In genomic region chr14:36021926-36022325, GRCh38 we compare ENCODE assay signal across 28 cellular contexts.
A peak's percentile ranks its signal among the peaks of the same experiment; 100 is the strongest.
DNase-seq lines count a peak whose midpoint lies in the region; ATAC-seq, FAIRE-seq and TF ChIP-seq lines count a peak whose summit lies in the region.
"Had no signal": no experiment of that assay in that cellular context is flagged by ENCODE, and none has a peak within 500 bp of the region (broad histone marks: within the 10 kb centered on the region; RNA-seq: fewer than 3 reads in every experiment).

No MANE protein-coding gene starts in this region.

- H3K4me1 Mint-ChIP-seq in CD8-positive, alpha-beta T cell (ENCODE audit: low read depth), result no peaks in the 10 kb centered on the region
- H3K4me1 Mint-ChIP-seq in Calu3 (ENCODE audit: low read depth, unreplicated experiment), result peaks cover 8% of the 10 kb centered on the region
- H3K4me1 Mint-ChIP-seq: CD14-positive monocyte; stimulated activated effector memory CD8-positive, alpha-beta T cell treated with anti-CD3 and anti-CD28 coated beads, Interleukin-12 subunit alpha, Interleukin-12 subunit beta, amount 100 ng/mL, for 72 hours had no signal

- TF ChIP-seq CTCF in GM12878 (IDR thresholded peaks at IDR 0.05 in 2 of 3, conservative IDR thresholded peaks at IDR 0.05 in 1 of 3; ENCODE audit: control insufficient read depth in 2 of 3, extremely low read depth in 1 of 3, insufficient read depth in 1 of 3, low read depth in 3 of 3, low read length in 3 of 3) (no peak), Calu3 (IDR thresholded peaks at IDR 0.05; ENCODE audit: unreplicated experiment) (no peak)
- no peak for TF ChIP-seq CTCF in CD8-positive, alpha-beta T cell (IDR thresholded peaks at IDR 0.05)

- no peak for TF ChIP-seq RAD21 in GM12878 (IDR thresholded peaks at IDR 0.05; ENCODE audit: insufficient read depth, low read depth, low read length)

- no peaks in the 10 kb centered on the region for H3K36me3 Mint-ChIP-seq in CD8-positive, alpha-beta T cell
- no peaks in the 10 kb centered on the region for H3K36me3 Mint-ChIP-seq in Calu3 (ENCODE audit: insufficient read depth, unreplicated experiment)
- H3K36me3 Mint-ChIP-seq: CD14-positive monocyte; natural killer cell treated with Interleukin-12 subunit alpha and Interleukin-12 subunit beta and Interleukin-15 and Interleukin-18, amount 100 ng/mL, for 72 hours; stimulated activated effector memory CD8-positive, alpha-beta T cell treated with anti-CD3 and anti-CD28 coated beads, Interleukin-12 subunit alpha, Interleukin-12 subunit beta, amount 100 ng/mL, for 72 hours had no signal

- BruUV-seq in GM12878 (replicated peaks; lab: Mats Ljungman, UMichigan) (no TSS peak), Calu3 (replicated peaks; lab: Mats Ljungman, UMichigan) (no TSS peak)

- peak overlapping the region; percentile 26; the same call in 1 of the 2 replicates for H3K4me2 ChIP-seq in GM12878 (ENCODE audit: control insufficient read depth, insufficient read depth)
- H3K4me2 ChIP-seq: PC-9 had no signal

- H3K27ac Mint-ChIP-seq in CD8-positive, alpha-beta T cell, result no peak overlapping the region
- no peak overlapping the region for H3K27ac Mint-ChIP-seq in Calu3 (ENCODE audit: unreplicated experiment)
- H3K27ac Mint-ChIP-seq: activated naive CD4-positive, alpha-beta T cell treated with anti-CD3 and anti-CD28 coated beads for 36 hours; activated T-helper 1 cell treated with anti-CD3 and anti-CD28 coated beads, Interleukin-12 subunit alpha, Interleukin-12 subunit beta, Interleukin-2, Interleukin-4 antibody, amounts not matched to agents 30 ng/mL and 10 ng/mL and 1 ng/mL, durations not matched to agents 14 hours and 24 hours and 36 hours; CD14-positive monocyte; natural killer cell treated with Interleukin-12 subunit alpha and Interleukin-12 subunit beta and Interleukin-15 and Interleukin-18, amount 100 ng/mL, for 72 hours; stimulated activated effector memory CD8-positive, alpha-beta T cell treated with anti-CD3 and anti-CD28 coated beads, Interleukin-12 subunit alpha, Interleukin-12 subunit beta, amount 100 ng/mL, for 72 hours had no signal

- POLR2A ChIA-PET in GM12878 (lab: Charles Lee), result no interaction called here
- POLR2A ChIA-PET in CD8-positive, alpha-beta T cell (lab: Charles Lee), result no interaction called here

- peak; percentile 27 for FAIRE-seq in GM12878 (lab: Jason Lieb, UNC)
- FAIRE-seq: endothelial cell of umbilical vein, frontal cortex, TTC549 had no signal

- no peak for TF ChIP-seq POLR2A in GM12878 (IDR thresholded peaks at IDR 0.05; ENCODE audit: low read depth, low read length)

- no peak overlapping the region for H3K27ac ChIP-seq in GM12878 (ENCODE audit: control insufficient read depth, insufficient read depth)
- H3K27ac ChIP-seq in CD8-positive, alpha-beta T cell (ENCODE audit: low read depth, low read length), result no peak overlapping the region
- H3K27ac ChIP-seq: 22Rv1, lower lobe of right lung, PC-9, SK-N-MC, thoracic aorta had no signal

- H3K36me3 ChIP-seq in GM12878 (ENCODE audit: control insufficient read depth in 2 of 2, insufficient read depth in 2 of 2, low read length in 1 of 2), result no peaks in the 10 kb centered on the region
- no peaks in the 10 kb centered on the region for H3K36me3 ChIP-seq in CD8-positive, alpha-beta T cell (ENCODE audit: insufficient read depth, low read length)
- H3K36me3 ChIP-seq: lower lobe of right lung, thoracic aorta had no signal

- intact Hi-C loops in GM12878 (cut with micrococcal nuclease; ENCODE audit: unreplicated experiment) (no loop called here), Calu3 (cut with micrococcal nuclease; ENCODE audit: unreplicated experiment) (no loop called here)
- intact Hi-C loops in CD8-positive, alpha-beta T cell (cut with DNase I, micrococcal nuclease), result no loop called here

- in situ Hi-C loops in GM12878 (cut with MboI), result no loop called here

- peaks cover 1% of the 10 kb centered on the region for H3K27me3 Mint-ChIP-seq in CD8-positive, alpha-beta T cell (ENCODE audit: low read depth)
- H3K27me3 Mint-ChIP-seq in Calu3 (ENCODE audit: unreplicated experiment), result no peaks in the 10 kb centered on the region

- peak overlapping the region; percentile 41 for H2AFZ ChIP-seq in GM12878 (ENCODE audit: control insufficient read depth, low read depth, low read length)
- H2AFZ ChIP-seq: PC-9 had no signal

- H3K4me3 Mint-ChIP-seq in CD8-positive, alpha-beta T cell, result no peak overlapping the region
- no peak overlapping the region for H3K4me3 Mint-ChIP-seq in Calu3 (ENCODE audit: low read depth, unreplicated experiment)
- H3K4me3 Mint-ChIP-seq: activated naive CD4-positive, alpha-beta T cell treated with anti-CD3 and anti-CD28 coated beads for 36 hours; activated T-helper 1 cell treated with anti-CD3 and anti-CD28 coated beads, Interleukin-12 subunit alpha, Interleukin-12 subunit beta, Interleukin-2, Interleukin-4 antibody, amounts not matched to agents 30 ng/mL and 10 ng/mL and 1 ng/mL, durations not matched to agents 14 hours and 24 hours and 36 hours; CD14-positive monocyte; natural killer cell treated with Interleukin-12 subunit alpha and Interleukin-12 subunit beta and Interleukin-15 and Interleukin-18, amount 100 ng/mL, for 72 hours; stimulated activated effector memory CD8-positive, alpha-beta T cell treated with anti-CD3 and anti-CD28 coated beads, Interleukin-12 subunit alpha, Interleukin-12 subunit beta, amount 100 ng/mL, for 72 hours had no signal

- H3K9me3 ChIP-seq in GM12878 (replicated peaks; ENCODE audit: control insufficient read depth, insufficient read depth, low read length), result no peaks in the 10 kb centered on the region
- H3K9me3 ChIP-seq in CD8-positive, alpha-beta T cell (ENCODE audit: low read length), result no peaks in the 10 kb centered on the region
- H3K9me3 ChIP-seq: lower lobe of right lung, thoracic aorta had no signal

- no peak overlapping the region for H3K4me3 ChIP-seq in GM12878
- no peak overlapping the region for H3K4me3 ChIP-seq in CD8-positive, alpha-beta T cell (ENCODE audit: low read depth, low read length)
- H3K4me3 ChIP-seq: lower lobe of right lung, PC-9, SK-N-MC, thoracic aorta had no signal

- H3K9ac ChIP-seq in GM12878 (ENCODE audit: control insufficient read depth, insufficient read depth, low read length), result no peak overlapping the region

- 61% methylated on average over 3 of the region's 3 CpGs for WGBS in GM12878 (ENCODE audit: insufficient coverage, insufficient replicate concordance, low lambda C conversion rate, missing lambda C conversion rate)

- ATAC-seq in GM18511 (IDR thresholded peaks at IDR 0.05; ENCODE audit: unreplicated experiment), result peak; percentile 35
- ATAC-seq in GM12878, result peak; percentile 60
- ATAC-seq in HG02852 (IDR thresholded peaks at IDR 0.05; ENCODE audit: unreplicated experiment), result no peak
- no peak for ATAC-seq in CD8-positive, alpha-beta T cell
- ATAC-seq: lower lobe of right lung; natural killer cell treated with Interleukin-12 subunit alpha and Interleukin-12 subunit beta and Interleukin-15 and Interleukin-18, amount 100 ng/mL, for 72 hours had no signal

- SMC1A ChIA-PET in GM12878 (lab: Charles Lee; ENCODE audit: uncharacterized antibody, unreplicated experiment), result interaction anchor here (1.0 kb wide), 2 partner anchors 35 to 65 kb away, joined by 3 read pairs; no protein-coding TSS in a partner anchor

- H4K20me1 ChIP-seq in GM12878 (ENCODE audit: control insufficient read depth, insufficient read depth), result no peaks in the 10 kb centered on the region

- TF ChIP-seq EP300 in GM12878 (IDR thresholded peaks at IDR 0.05; ENCODE audit: borderline replicate concordance in 1 of 2, control insufficient read depth in 1 of 2, low read depth in 2 of 2, low read length in 2 of 2), result no peak

- peaks cover 14% of the 10 kb centered on the region for H3K4me1 ChIP-seq in GM12878 (ENCODE audit: control insufficient read depth, insufficient read depth, low read length)
- H3K4me1 ChIP-seq in CD8-positive, alpha-beta T cell (ENCODE audit: insufficient read depth, low read length), result no peaks in the 10 kb centered on the region
- H3K4me1 ChIP-seq: lower lobe of right lung had no signal

- H3K27me3 ChIP-seq in GM12878 (replicated peaks in 1 of 2; ENCODE audit: control insufficient read depth in 2 of 2, insufficient read depth in 2 of 2, low read length in 1 of 2), result no peaks in the 10 kb centered on the region
- no peaks in the 10 kb centered on the region for H3K27me3 ChIP-seq in CD8-positive, alpha-beta T cell (ENCODE audit: insufficient read depth, low read length)

- CTCF ChIA-PET in GM12878 (lab: Yijun Ruan, JAX), result interaction anchor here (1.0 to 3.2 kb wide), 3 partner anchors 48 to 139 kb away, joined by 4 to 16 read pairs (median 14); no protein-coding TSS in a partner anchor
- CTCF ChIA-PET in CD8-positive, alpha-beta T cell (lab: Charles Lee), result no interaction called here
- CTCF ChIA-PET in Calu3 (lab: Charles Lee), result no interaction called here

- no peaks in the 10 kb centered on the region for H3K79me2 ChIP-seq in GM12878 (ENCODE audit: control insufficient read depth, insufficient read depth, low read length)

- H3K9me3 Mint-ChIP-seq in CD8-positive, alpha-beta T cell, result no peaks in the 10 kb centered on the region
- H3K9me3 Mint-ChIP-seq in Calu3 (ENCODE audit: low read depth, unreplicated experiment), result no peaks in the 10 kb centered on the region
- H3K9me3 Mint-ChIP-seq: activated naive CD4-positive, alpha-beta T cell treated with anti-CD3 and anti-CD28 coated beads for 36 hours; activated T-helper 1 cell treated with anti-CD3 and anti-CD28 coated beads, Interleukin-12 subunit alpha, Interleukin-12 subunit beta, Interleukin-2, Interleukin-4 antibody, amounts not matched to agents 30 ng/mL and 10 ng/mL and 1 ng/mL, durations not matched to agents 14 hours and 24 hours and 36 hours; CD14-positive monocyte; natural killer cell treated with Interleukin-12 subunit alpha and Interleukin-12 subunit beta and Interleukin-15 and Interleukin-18, amount 100 ng/mL, for 72 hours had no signal

- peak; percentile 7 for DNase-seq in NCI-H1092 treated with DMSO at 0.1 percent for 48 hours (lab: John Stamatoyannopoulos, UW)
- DNase-seq in NCI-H1092 (lab: John Stamatoyannopoulos, UW), result no peak
- no peak for DNase-seq in GM12878 (ENCODE audit: low read depth, low spot score)
- peak; percentile 57 for DNase-seq in midbrain (lab: John Stamatoyannopoulos, UW)
- no peak for DNase-seq in CD8-positive, alpha-beta T cell
- DNase-seq in Calu3, result no peak
- DNase-seq: activated CD4-positive, alpha-beta T cell treated with anti-CD3 and anti-CD28 coated beads, Interleukin-2, amount 50 U/mL, for 4 hours; activated CD4-positive, CD25-positive, alpha-beta regulatory T cell; activated naive CD4-positive, alpha-beta T cell treated with anti-CD3 and anti-CD28 coated beads for 36 hours; DMS79 treated with DMSO at 0.1 percent for 48 hours; GF-D8; lower lobe of right lung; MV-4-11; NCI-H510A; NK-92 treated with Interleukin-12 subunit alpha and Interleukin-12 subunit beta, amount 100 ng/mL, for 24 hours; PC-9 had no signal

- RAD21 ChIA-PET in GM12878 (lab: Charles Lee; ENCODE audit: unreplicated experiment), result interaction anchor here (0.8 kb wide), 1 partner anchor 213 kb away, joined by 3 read pairs; the partner anchor contains the start of gene RALGAPA1

TF ChIP-seq in GM12878, 131 proteins besides CTCF, POLR2A, EP300 and RAD21 (continues in another document):
- no peak for TF ChIP-seq ATF7 (IDR thresholded peaks at IDR 0.05; ENCODE audit: low read depth)

Comparison
In these comparisons a context has a peak if more than half of its experiments do, and no peak if none do; other contexts are left out.
1. DNase-seq: peak in NCI-H1092 treated with DMSO at 0.1 percent for 48 hours (single experiment) and midbrain (single experiment); none in NCI-H1092 (single experiment), GM12878 (single experiment), CD8-positive, alpha-beta T cell (0 of 7) and Calu3 (single experiment).
2. ATAC-seq: peak in GM18511 (single experiment) and GM12878 (single experiment); none in HG02852 (single experiment) and CD8-positive, alpha-beta T cell (single experiment).